ENCODE assay signal across 1 cellular context in genomic region chr6:99422912-99423311, GRCh38.
TF ChIP-seq lines count a peak whose summit lies in the region.

No MANE protein-coding gene starts in this region.

TF ChIP-seq in endothelial cell of umbilical vein, 7 proteins besides CTCF, POLR2A, EP300 and RAD21:
- no peak for TF ChIP-seq MYC (IDR thresholded peaks at IDR 0.05; ENCODE audit: low read depth, low read length)
- TF ChIP-seq GATA2 (IDR thresholded peaks at IDR 0.05; ENCODE audit: insufficient read depth, insufficient read length, low read depth, low read length): no peak
